17 cellular contexts compared by ENCODE assay signal in the genomic region with DNA sequence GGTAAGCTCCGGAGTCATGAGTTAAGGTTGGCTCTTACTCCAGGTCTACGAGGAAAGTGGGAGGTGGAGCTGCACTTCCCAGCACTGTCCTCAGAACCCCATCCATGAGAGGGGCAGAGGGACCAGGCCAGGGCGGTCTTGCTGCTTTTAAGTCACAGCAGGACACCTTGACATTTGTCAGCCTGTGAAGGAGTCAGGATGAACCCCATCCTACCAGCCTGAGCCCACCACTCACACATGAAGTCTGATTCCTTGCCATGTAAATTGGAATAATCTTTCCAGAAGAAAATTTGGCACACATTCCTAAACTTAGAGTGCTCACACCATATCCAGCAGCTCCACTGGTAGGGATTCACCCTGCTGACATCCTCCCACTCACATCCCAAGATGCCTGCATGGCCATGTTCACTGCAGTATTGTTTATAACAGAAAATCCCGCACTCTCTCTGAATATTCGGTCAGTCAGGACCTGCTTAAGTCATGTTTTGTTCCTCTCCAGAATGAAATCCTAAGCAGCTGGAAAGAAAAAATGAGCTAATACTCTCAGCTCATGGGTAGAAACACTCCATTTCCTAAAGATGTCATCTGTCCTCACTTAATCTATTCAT.
"Had no signal": no experiment of that assay in that cellular context is flagged by ENCODE, and none has a peak within 500 bp of the region (broad histone marks: within the 10 kb centered on the region; RNA-seq: fewer than 3 reads in every experiment).

No MANE protein-coding gene starts in this region.

- H3K36me3 Mint-ChIP-seq: stimulated activated memory B cell treated with anti-CD40 and anti-IgM and Interleukin-4, amounts not matched to agents 10 μg/mL and 1 μg/mL and 100 μg/mL, for 72 hours had no signal

- ATAC-seq: left ventricle myocardium superior; naive thymus-derived CD4-positive, alpha-beta T cell; pancreas; right lobe of liver; stimulated activated memory B cell treated with anti-CD40 and anti-IgM and Interleukin-4, amounts not matched to agents 10 μg/mL and 1 μg/mL and 100 μg/mL, for 72 hours had no signal

- H3K4me3 Mint-ChIP-seq: central memory CD8-positive, alpha-beta T cell; naive thymus-derived CD4-positive, alpha-beta T cell; stimulated activated memory B cell treated with anti-CD40 and anti-IgM and Interleukin-4, amounts not matched to agents 10 μg/mL and 1 μg/mL and 100 μg/mL, for 72 hours had no signal

- DNase-seq: activated CD4-positive, alpha-beta T cell treated with anti-CD3 and anti-CD28 coated beads for 1 hour; activated naive CD4-positive, alpha-beta T cell treated with anti-CD3 and anti-CD28 coated beads, Interleukin-2, amount 50 U/mL, for 16 hours; activated T-cell treated with anti-CD3 and anti-CD28 coated beads, Interleukin-2, amount 50 U/mL, for 1 hour; effector CD8-positive, alpha-beta T cell; foreskin fibroblast; kidney glomerular epithelial cell; naive thymus-derived CD4-positive, alpha-beta T cell; spleen; stimulated activated CD4-positive, alpha-beta T cell treated with anti-CD3 and anti-CD28 coated beads, Interleukin-4, amount 100 ng/mL, for 4 hours; T-helper 2 cell; WERI-Rb-1 had no signal

- H3K9me3 Mint-ChIP-seq: activated T-helper 2 cell treated with anti-CD3 and anti-CD28 coated beads, Interferon-gamma antibody, Interleukin-2, Interleukin-4, amounts not matched to agents 10 μg/mL and 5 μg/mL and 100 μg/mL, durations not matched to agents 14 hours and 24 hours and 36 hours; central memory CD8-positive, alpha-beta T cell had no signal

- H3K4me1 ChIP-seq: pancreas, right lobe of liver had no signal

- H3K27me3 ChIP-seq: pancreas, right lobe of liver had no signal

- H3K4me3 ChIP-seq: pancreas, right lobe of liver, spleen had no signal

- H3K27ac Mint-ChIP-seq: activated T-helper 2 cell treated with anti-CD3 and anti-CD28 coated beads, Interferon-gamma antibody, Interleukin-2, Interleukin-4, amounts not matched to agents 10 μg/mL and 5 μg/mL and 100 μg/mL, durations not matched to agents 14 hours and 24 hours and 36 hours; naive thymus-derived CD4-positive, alpha-beta T cell; stimulated activated memory B cell treated with anti-CD40 and anti-IgM and Interleukin-4, amounts not matched to agents 10 μg/mL and 1 μg/mL and 100 μg/mL, for 72 hours had no signal

- H3K36me3 ChIP-seq: pancreas, right lobe of liver, spleen, WERI-Rb-1 had no signal

- H3K4me1 Mint-ChIP-seq: central memory CD8-positive, alpha-beta T cell; stimulated activated memory B cell treated with anti-CD40 and anti-IgM and Interleukin-4, amounts not matched to agents 10 μg/mL and 1 μg/mL and 100 μg/mL, for 72 hours had no signal

- H3K9me3 ChIP-seq: pancreas, right lobe of liver had no signal

- H3K27ac ChIP-seq: pancreas, right lobe of liver, spleen, WERI-Rb-1 had no signal
